In genomic region chr2:26186371-26186770, GRCh38 we compare ENCODE assay signal across 2 cellular contexts.
TF ChIP-seq lines count a peak whose summit lies in the region.

No MANE protein-coding gene starts in this region.

TF ChIP-seq in SK-N-SH, 30 proteins besides CTCF, POLR2A, EP300 and RAD21:
- TF ChIP-seq RXRA (IDR thresholded peaks at IDR 0.05; ENCODE audit: borderline replicate concordance, low read depth) (no peak), NFIC (IDR thresholded peaks at IDR 0.05; ENCODE audit: borderline replicate concordance) (no peak)

TF ChIP-seq in SK-N-SH treated with all-trans-retinoic acid at 6 μM for 48 hours, 23 proteins besides CTCF, POLR2A, EP300 and RAD21:
- TF ChIP-seq GLIS3 (CRISPR knock-in tag; IDR thresholded peaks at IDR 0.05), result no peak
- no peak for TF ChIP-seq OSR1 (CRISPR knock-in tag; IDR thresholded peaks at IDR 0.05)
- no peak for TF ChIP-seq CREB5 (CRISPR knock-in tag; IDR thresholded peaks at IDR 0.05; ENCODE audit: low read depth)
- no peak for TF ChIP-seq ZNF8 (CRISPR knock-in tag; IDR thresholded peaks at IDR 0.05)
- TF ChIP-seq ZC3H10 (CRISPR knock-in tag; IDR thresholded peaks at IDR 0.05), result no peak
- no peak for TF ChIP-seq ZNF565 (CRISPR knock-in tag; conservative IDR thresholded peaks at IDR 0.05; ENCODE audit: low read depth)
- no peak for TF ChIP-seq ZNF70 (CRISPR knock-in tag; IDR thresholded peaks at IDR 0.05)
- TF ChIP-seq TOX (CRISPR knock-in tag; IDR thresholded peaks at IDR 0.05; ENCODE audit: borderline replicate concordance), result no peak
- TF ChIP-seq ISL1 (CRISPR knock-in tag; IDR thresholded peaks at IDR 0.05), result no peak
- TF ChIP-seq TSHZ2 (CRISPR knock-in tag; IDR thresholded peaks at IDR 0.05), result no peak
- no peak for TF ChIP-seq ESRRG (CRISPR knock-in tag; IDR thresholded peaks at IDR 0.05)
- no peak for TF ChIP-seq ZFP30 (CRISPR knock-in tag; IDR thresholded peaks at IDR 0.05)
- no peak for TF ChIP-seq CSDC2 (CRISPR knock-in tag; IDR thresholded peaks at IDR 0.05)
